Comparison of ENCODE assay signal across 8 cellular contexts in genomic region chr9:133708770-133709611, GRCh38. TPM values are rescaled to one million over a fixed set of nuclear protein-coding genes. Genes with fewer than 3 reads are reported as not detected.
DNase-seq lines count a peak whose midpoint lies in the region; ATAC-seq and TF ChIP-seq lines count a peak whose summit lies in the region.

No MANE protein-coding gene starts in this region.

- no peak overlapping the region for H3K9ac ChIP-seq in colonic mucosa (ENCODE audit: low read depth in 2 of 2, low read length in 2 of 2)

- in situ Hi-C loops in Panc1 (cut with HindIII; ENCODE audit: low pct_unique_long_range_greater_than_20kb, low sequenced_read_pairs) = no loop called here

- H3K4me1 ChIP-seq in Panc1 (ENCODE audit: control insufficient read depth, insufficient read depth, low read length) (no peaks in the 10 kb centered on the region; the same call in 1 of the 2 replicates), colonic mucosa (no peaks in the 10 kb centered on the region)

- POLR2A ChIA-PET in Panc1 (lab: Charles Lee) = no interaction called here

- H3K4me3 ChIP-seq in H7 (ENCODE audit: insufficient read depth, low read depth, low read length) = no peak overlapping the region
- H3K4me3 ChIP-seq in Panc1 (ENCODE audit: low read depth in 2 of 2, low read length in 2 of 2) = no peak overlapping the region
- no peak overlapping the region for H3K4me3 ChIP-seq in colonic mucosa

- ATAC-seq in Panc1 (0 out of 2 replicates have a peak, but pooled peaks have one; percentile 21), HG02678 (IDR thresholded peaks at IDR 0.05; ENCODE audit: unreplicated experiment) (no peak)

- H3K9me3 ChIP-seq in Panc1 (ENCODE audit: control insufficient read depth, insufficient read depth, low read depth, low read length) = no peaks in the 10 kb centered on the region
- no peaks in the 10 kb centered on the region for H3K9me3 ChIP-seq in colonic mucosa

- BruUV-seq in Panc1 (replicated peaks; lab: Mats Ljungman, UMichigan) = no TSS peak

- intact Hi-C loops in Panc1 (cut with micrococcal nuclease; ENCODE audit: unreplicated experiment) = no loop called here
- intact Hi-C loops in colonic mucosa (cut with DNase I) = no loop called here

- CTCF ChIA-PET in Panc1 (lab: Charles Lee) = no interaction called here

- DNase-seq in H7 = peak; percentile 69
- no peak for DNase-seq in Panc1 (ENCODE audit: low read depth, low spot score)
- DNase-seq in activated naive CD8-positive, alpha-beta T cell treated with anti-CD3 and anti-CD28 coated beads, Interleukin-2, amount 50 U/mL, for 16 hours (ENCODE audit: low read depth, low spot score) = peak; percentile 47
- DNase-seq in stimulated activated CD4-positive, alpha-beta T cell treated with anti-CD3 and anti-CD28 coated beads, Interleukin-1b, Interleukin-23, amount 100 ng/mL, for 48 hours = peak; percentile 49
- no peak for DNase-seq in colonic mucosa
- DNase-seq in HuH-7 (ENCODE audit: low spot score) = no peak
- DNase-seq in hypothalamus (lab: John Stamatoyannopoulos, UW) = no peak

- TF ChIP-seq CTCF in Panc1 (IDR thresholded peaks at IDR 0.05) (no peak), colonic mucosa (IDR thresholded peaks at IDR 0.05) (no peak)

- H3K27me3 ChIP-seq in H7 (ENCODE audit: control insufficient read depth, insufficient read depth, low read length) (no peaks in the 10 kb centered on the region), Panc1 (ENCODE audit: control insufficient read depth, insufficient read depth, low read length) (no peaks in the 10 kb centered on the region), colonic mucosa (no peaks in the 10 kb centered on the region)

- H3K36me3 ChIP-seq in H7 (replicated peaks; ENCODE audit: control insufficient read depth, insufficient read depth, low read length) = no peaks in the 10 kb centered on the region
- H3K36me3 ChIP-seq in Panc1 (ENCODE audit: control insufficient read depth, insufficient read depth, low read length) = no peaks in the 10 kb centered on the region
- H3K36me3 ChIP-seq in colonic mucosa = no peaks in the 10 kb centered on the region

- H3K27ac ChIP-seq in Panc1 (ENCODE audit: low read length) (no peak overlapping the region), colonic mucosa (no peak overlapping the region)

RNA-seq across cellular contexts. Expression of gene SARDH, which starts 29.2 kb away (rescaled TPM):
- total RNA-seq in H7 (2014; rRNA removed; shearing (Covaris generic)) = 7.3 and 9.9 TPM in 2 replicates
- total RNA-seq in Panc1 (2021; ENCODE audit: unreplicated experiment) (0.13 TPM), colonic mucosa (1 to 10 TPM in 1 of 2 donors, under 1 TPM in 1; 0.66 to 1.3 TPM)
- 0.56 TPM for polyA plus RNA-seq in Panc1 (2012; ENCODE audit: insufficient read length)

Comparison
In these comparisons a context has a peak if more than half of its experiments do, and no peak if none do; other contexts are left out.
1. DNase-seq: peak in H7 (single experiment), activated naive CD8-positive, alpha-beta T cell treated with anti-CD3 and anti-CD28 coated beads, Interleukin-2, amount 50 U/mL, for 16 hours (single experiment) and stimulated activated CD4-positive, alpha-beta T cell treated with anti-CD3 and anti-CD28 coated beads, Interleukin-1b, Interleukin-23, amount 100 ng/mL, for 48 hours (single experiment); none in Panc1 (single experiment), colonic mucosa (single experiment), HuH-7 (single experiment) and hypothalamus (0 of 51).